14 cellular contexts compared by ENCODE assay signal in genomic region chr15:59632714-59633113, GRCh38. TPM values are rescaled to one million over a fixed set of nuclear protein-coding genes. Genes with fewer than 3 reads are reported as not detected.
DNase-seq lines count a peak whose midpoint lies in the region; ATAC-seq, FAIRE-seq and TF ChIP-seq lines count a peak whose summit lies in the region.
"Had no signal": no experiment of that assay in that cellular context is flagged by ENCODE, and none has a peak within 500 bp of the region (broad histone marks: within the 10 kb centered on the region; RNA-seq: fewer than 3 reads in every experiment).

No MANE protein-coding gene starts in this region.

- ATAC-seq in GM19395 (IDR thresholded peaks at IDR 0.05; ENCODE audit: unreplicated experiment): no peak
- ATAC-seq: T-helper 17 cell had no signal

- H3K27ac ChIP-seq in WERI-Rb-1 (no peak overlapping the region), keratinocyte (ENCODE audit: control insufficient read depth, insufficient read depth, low read length) (no peak overlapping the region)
- H3K27ac ChIP-seq: upper lobe of left lung had no signal

- H3K9ac ChIP-seq in keratinocyte (ENCODE audit: control insufficient read depth, extremely low read depth, insufficient read depth, low read length): no peak overlapping the region

- H3K4me2 ChIP-seq in keratinocyte (ENCODE audit: control insufficient read depth, extremely low read depth, insufficient read depth, low read depth, low read length): no peak overlapping the region

- H3K36me3 ChIP-seq in BJ (ENCODE audit: control insufficient read depth, insufficient read depth, low read length): no peaks in the 10 kb centered on the region
- H3K36me3 ChIP-seq in WERI-Rb-1: peaks cover 3% of the 10 kb centered on the region
- peaks cover 0 to 3% of the 10 kb centered on the region in 2 experiments for H3K36me3 ChIP-seq in keratinocyte (ENCODE audit: control insufficient read depth in 2 of 2, extremely low read depth in 1 of 2, insufficient read depth in 2 of 2, low read length in 2 of 2)

- no peaks in the 10 kb centered on the region for H3K9me3 ChIP-seq in WERI-Rb-1 (ENCODE audit: severe bottlenecking)
- H3K9me3 ChIP-seq in keratinocyte (ENCODE audit: control insufficient read depth, low read depth, low read length): no peaks in the 10 kb centered on the region
- H3K9me3 ChIP-seq: upper lobe of left lung had no signal

- POLR2A ChIA-PET in BJ (lab: Charles Lee): no interaction called here

- no peaks in the 10 kb centered on the region for H4K20me1 ChIP-seq in keratinocyte (ENCODE audit: control insufficient read depth, extremely low read depth, insufficient read depth, low read length)

- H2AFZ ChIP-seq in keratinocyte (ENCODE audit: control insufficient read depth, low read length): no peak overlapping the region

- H3K4me1 ChIP-seq in keratinocyte (ENCODE audit: control insufficient read depth, extremely low read depth, insufficient read depth, low read length): no peaks in the 10 kb centered on the region
- H3K4me1 ChIP-seq: upper lobe of left lung had no signal

- no peak for DNase-seq in BJ (ENCODE audit: low read depth)
- peak; percentile 65 for DNase-seq in HT-29 (ENCODE audit: low spot score)
- DNase-seq in WERI-Rb-1: peak; percentile 37
- DNase-seq in keratinocyte (ENCODE audit: low read depth, low spot score): no peak
- no peak for DNase-seq in NCI-H1048 (lab: John Stamatoyannopoulos, UW)
- no peak for DNase-seq in activated effector memory CD4-positive, alpha-beta T cell treated with Interleukin-2 at 50 U/mL for 16 hours
- DNase-seq in activated T-cell treated with anti-CD3 and anti-CD28 coated beads, Interleukin-2, amount 50 U/mL, for 48 hours: no peak
- DNase-seq: NCI-H1417 treated with DMSO at 0.1 percent for 48 hours; stimulated activated CD4-positive, alpha-beta T cell treated with anti-CD3 and anti-CD28 coated beads, Interleukin-4, amount 100 ng/mL, for 1 hour; T-helper 17 cell; upper lobe of left lung had no signal

- no peak overlapping the region for H3K4me3 ChIP-seq in BJ (ENCODE audit: low read depth, low read length)
- no peak overlapping the region for H3K4me3 ChIP-seq in WERI-Rb-1 (ENCODE audit: low read depth, low read length)
- H3K4me3 ChIP-seq in keratinocyte (ENCODE audit: control insufficient read depth in 2 of 3, extremely low read depth in 1 of 3, insufficient read depth in 2 of 3, low read depth in 1 of 3, low read length in 3 of 3): no peak overlapping the region
- H3K4me3 ChIP-seq: upper lobe of left lung had no signal

- FAIRE-seq in keratinocyte (lab: Jason Lieb, UNC): no peak
- FAIRE-seq: endometrium had no signal

- no peaks in the 10 kb centered on the region for H3K27me3 ChIP-seq in BJ (ENCODE audit: control insufficient read depth, insufficient read depth, low read length)
- H3K27me3 ChIP-seq in WERI-Rb-1 (ENCODE audit: insufficient read depth, low read depth, severe bottlenecking): no peaks in the 10 kb centered on the region
- no peaks in the 10 kb centered on the region for H3K27me3 ChIP-seq in keratinocyte (ENCODE audit: control insufficient read depth, extremely low read depth, insufficient read depth, low read length)
- H3K27me3 ChIP-seq: upper lobe of left lung had no signal

- no peaks in the 10 kb centered on the region for H3K79me2 ChIP-seq in keratinocyte (ENCODE audit: control insufficient read depth, insufficient read depth, low read length)

- H3K9me1 ChIP-seq in keratinocyte (ENCODE audit: control insufficient read depth, extremely low read depth, insufficient read depth, low read length): no peaks in the 10 kb centered on the region

- CTCF ChIA-PET in BJ (lab: Yijun Ruan, JAX): interaction anchor here (1.2 to 3.9 kb wide), 2 partner anchors 9 to 103 kb away, joined by 4 to 14 read pairs; no protein-coding TSS in a partner anchor

- dilution Hi-C loops in keratinocyte (cut with MboI; ENCODE audit: extremely low pct_ligation_motif_present, low sequenced_read_pairs): no loop called here

- TF ChIP-seq CTCF in BJ (IDR thresholded peaks at IDR 0.05; ENCODE audit: insufficient read depth, low read depth, low read length): peak; percentile 26; the same call in 1 of the 2 replicates
- TF ChIP-seq CTCF in WERI-Rb-1 (IDR thresholded peaks at IDR 0.05; ENCODE audit: low read depth, low read length): peak; percentile 79
- peak; percentile 51 to 67 (median 60) for TF ChIP-seq CTCF in keratinocyte (optimal IDR thresholded peaks at IDR 0.05 in 1 of 3, IDR thresholded peaks at IDR 0.05 in 1 of 3, conservative IDR thresholded peaks at IDR 0.05 in 1 of 3; ENCODE audit: extremely low read depth in 1 of 3, insufficient read depth in 2 of 3, low read length in 3 of 3)

RNA-seq across cellular contexts. Expression of gene GCNT3, which starts 21.1 kb away (rescaled TPM):
- polyA plus RNA-seq in BJ (2011; rRNA removed) (not detected in 2 replicates), keratinocyte (0.12 to 0.26 TPM (median 0.15 TPM) in 3 replicates)
- polyA minus RNA-seq in BJ (2011; rRNA and poly(A)+ RNA removed): 0.05 TPM in 1 of 2 replicates, not detected in the other
- 154 and 164 TPM in 2 replicates for total RNA-seq in HT-29 (2014; rRNA removed; shearing (Covaris generic))
- polyA plus RNA-seq in keratinocyte (2011; ENCODE audit: low read depth): not detected
- polyA plus RNA-seq in keratinocyte (2011; cell fraction: cytosol; rRNA removed): 0.17 and 0.27 TPM in 2 replicates
- 0.48 and 0.64 TPM in 2 replicates for polyA plus RNA-seq in keratinocyte (2011; cell fraction: nucleus; rRNA removed)
- polyA plus RNA-seq in keratinocyte (2012; ENCODE audit: low replicate concordance): 0.10 and 0.47 TPM in 2 replicates
- polyA minus RNA-seq in keratinocyte: not detected in 3 replicates
- polyA minus RNA-seq in keratinocyte (2011; cell fraction: cytosol; rRNA and poly(A)+ RNA removed): not detected
- polyA minus RNA-seq in keratinocyte (2011; cell fraction: nucleus; rRNA and poly(A)+ RNA removed): 0.32 and 1.0 TPM in 2 replicates
- total RNA-seq: activated T-helper 2 cell treated with anti-CD3 and anti-CD28 coated beads, Interferon-gamma antibody, Interleukin-2, Interleukin-4, amounts not matched to agents 10 μg/mL and 5 μg/mL and 100 μg/mL, durations not matched to agents 14 hours and 24 hours and 36 hours; T-helper 17 cell had no signal

RNA-seq across cellular contexts. Expression of gene GTF2A2, which starts 24.6 kb away (rescaled TPM):
- polyA plus RNA-seq in BJ (2011; rRNA removed) (10.8 and 30.3 TPM in 2 replicates), keratinocyte (40.3 to 77.8 TPM (median 45.6 TPM) in 3 replicates)
- 5.0 and 6.2 TPM in 2 replicates for polyA minus RNA-seq in BJ (2011; rRNA and poly(A)+ RNA removed)
- total RNA-seq in HT-29 (2014; rRNA removed; shearing (Covaris generic)): 81.4 and 95.4 TPM in 2 replicates
- 35.6 TPM for polyA plus RNA-seq in keratinocyte (2011; ENCODE audit: low read depth)
- polyA plus RNA-seq in keratinocyte (2011; cell fraction: cytosol; rRNA removed): 31.3 and 66.6 TPM in 2 replicates
- 13.0 and 18.2 TPM in 2 replicates for polyA plus RNA-seq in keratinocyte (2011; cell fraction: nucleus; rRNA removed)
- 49.2 and 70.1 TPM in 2 replicates for polyA plus RNA-seq in keratinocyte (2012; ENCODE audit: low replicate concordance)
- 2.4 to 9.7 TPM (median 9.4 TPM) in 3 replicates for polyA minus RNA-seq in keratinocyte
- polyA minus RNA-seq in keratinocyte (2011; cell fraction: cytosol; rRNA and poly(A)+ RNA removed): 23.4 TPM
- 2.1 and 4.7 TPM in 2 replicates for polyA minus RNA-seq in keratinocyte (2011; cell fraction: nucleus; rRNA and poly(A)+ RNA removed)

RNA-seq across cellular contexts. Expression of gene BNIP2, which starts 56.4 kb away (rescaled TPM):
- 25.3 and 38.9 TPM in 2 replicates for polyA plus RNA-seq in BJ (2011; rRNA removed)
- polyA minus RNA-seq in BJ (2011; rRNA and poly(A)+ RNA removed): 11.3 and 16.2 TPM in 2 replicates
- 58.8 and 63.2 TPM in 2 replicates for total RNA-seq in HT-29 (2014; rRNA removed; shearing (Covaris generic))
- polyA plus RNA-seq in keratinocyte: 23.4 to 68.2 TPM (median 57.4 TPM) in 3 replicates
- polyA plus RNA-seq in keratinocyte (2011; ENCODE audit: low read depth): 170 TPM
- polyA plus RNA-seq in keratinocyte (2011; cell fraction: cytosol; rRNA removed): 54.3 and 62.4 TPM in 2 replicates
- 54.6 and 74.1 TPM in 2 replicates for polyA plus RNA-seq in keratinocyte (2011; cell fraction: nucleus; rRNA removed)
- 38.9 and 50.4 TPM in 2 replicates for polyA plus RNA-seq in keratinocyte (2012; ENCODE audit: low replicate concordance)
- polyA minus RNA-seq in keratinocyte: 5.7 to 30.6 TPM (median 7.6 TPM) in 3 replicates
- 52.0 TPM for polyA minus RNA-seq in keratinocyte (2011; cell fraction: cytosol; rRNA and poly(A)+ RNA removed)
- 23.1 and 44.5 TPM in 2 replicates for polyA minus RNA-seq in keratinocyte (2011; cell fraction: nucleus; rRNA and poly(A)+ RNA removed)

Comparison
In these comparisons a context has a peak if more than half of its experiments do, and no peak if none do; other contexts are left out.
1. DNase-seq: peak in HT-29 (single experiment) and WERI-Rb-1 (single experiment); none in BJ (single experiment), keratinocyte (single experiment), NCI-H1048 (single experiment), activated effector memory CD4-positive, alpha-beta T cell treated with Interleukin-2 at 50 U/mL for 16 hours (single experiment) and activated T-cell treated with anti-CD3 and anti-CD28 coated beads, Interleukin-2, amount 50 U/mL, for 48 hours (0 of 2).
2. CTCF ChIP-seq: peak in every context shown above with its lines; median percentile 79 in WERI-Rb-1; 60 in keratinocyte; 26 in BJ.